7 cellular contexts compared by ENCODE assay signal in genomic region chr15:50328116-50328515, GRCh38.
"Had no signal": no experiment of that assay in that cellular context is flagged by ENCODE, and none has a peak within 500 bp of the region (broad histone marks: within the 10 kb centered on the region; RNA-seq: fewer than 3 reads in every experiment).

No MANE protein-coding gene starts in this region.

- H3K4me3 ChIP-seq: K562 had no signal

- ATAC-seq: K562 had no signal

- H3K27me3 Mint-ChIP-seq: IgD-negative memory B cell had no signal

- FAIRE-seq: HTR-8/SVneo, K562 had no signal

- H3K9me3 Mint-ChIP-seq: IgD-negative memory B cell had no signal

- H3K4me3 Mint-ChIP-seq: IgD-negative memory B cell had no signal

- DNase-seq: IMR-90, KBM-7, KG1 had no signal

- H3K27ac ChIP-seq: HL-60 had no signal
